ENCODE assay signal across 16 cellular contexts in genomic region chr15:100334015-100334414, GRCh38. TPM values are rescaled to one million over a fixed set of nuclear protein-coding genes. Genes with fewer than 3 reads are reported as not detected.
DNase-seq lines count a peak whose midpoint lies in the region; ATAC-seq and TF ChIP-seq lines count a peak whose summit lies in the region.
"Had no signal": no experiment of that assay in that cellular context is flagged by ENCODE, and none has a peak within 500 bp of the region (broad histone marks: within the 10 kb centered on the region; RNA-seq: fewer than 3 reads in every experiment).

No MANE protein-coding gene starts in this region.

- peak overlapping the region; percentile 26 for H3K4me3 Mint-ChIP-seq in activated T-cell treated with anti-CD3 and anti-CD28 coated beads, Interleukin-2, amount 50 U/mL, for 24 hours
- H3K4me3 Mint-ChIP-seq in CD8-positive, alpha-beta memory T cell: peak overlapping the region; percentile 5 to 88 (median 69)
- peak overlapping the region; percentile 65 for H3K4me3 Mint-ChIP-seq in central memory CD8-positive, alpha-beta T cell
- no peak overlapping the region for H3K4me3 Mint-ChIP-seq in osteocyte (ENCODE audit: unreplicated experiment)

- no peak overlapping the region for H3K27ac Mint-ChIP-seq in activated T-cell treated with anti-CD3 and anti-CD28 coated beads, Interleukin-2, amount 50 U/mL, for 24 hours
- peak overlapping the region; percentile 21 to 89 (median 80) for H3K27ac Mint-ChIP-seq in CD8-positive, alpha-beta memory T cell
- H3K27ac Mint-ChIP-seq in central memory CD8-positive, alpha-beta T cell (ENCODE audit: low read depth): peak overlapping the region; percentile 41
- no peak overlapping the region for H3K27ac Mint-ChIP-seq in osteocyte (ENCODE audit: unreplicated experiment)

- TF ChIP-seq CTCF in osteocyte (IDR thresholded peaks at IDR 0.05): no peak
- no peak for TF ChIP-seq CTCF in testis (IDR thresholded peaks at IDR 0.05)

- peak; percentile 33 for ATAC-seq in central memory CD8-positive, alpha-beta T cell (replicated peaks; ENCODE audit: extremely low read depth, poor library complexity, severe bottlenecking)

- intact Hi-C loops in testis (cut with DNase I; ENCODE audit: low total_unique reads): loop anchor here (10.0 kb wide), 1 partner anchor 379 kb away; no protein-coding TSS in a partner anchor

- POLR2A ChIA-PET in CD8-positive, alpha-beta memory T cell (lab: Charles Lee): interaction anchor here (0.8 kb wide), 1 partner anchor 601 kb away, joined by 3 read pairs; the partner anchor contains the start of gene LYSMD4

- no peak for DNase-seq in activated T-cell treated with anti-CD3 and anti-CD28 coated beads, Interleukin-2, amount 50 U/mL, for 24 hours
- no peak for DNase-seq in activated T-cell treated with anti-CD3 and anti-CD28 coated beads for 4 hours
- DNase-seq in CD8-positive, alpha-beta memory T cell: peak in 1 of 5 donors; percentile 23
- DNase-seq in central memory CD8-positive, alpha-beta T cell (ENCODE audit: low spot score in 2 of 2): no peak
- DNase-seq in osteocyte (ENCODE audit: extremely low spot score, unreplicated experiment): peak; percentile 48
- DNase-seq in testis: no peak
- no peak for DNase-seq in GM03348 (ENCODE audit: low spot score)
- no peak for DNase-seq in H7
- DNase-seq: AML-193; CD4-positive, CD25-positive, alpha-beta regulatory T cell; MG63; NCI-H1105; NCI-H187; NCI-H82; SIG-M5 had no signal

- no peaks in the 10 kb centered on the region for H3K27me3 ChIP-seq in CD8-positive, alpha-beta memory T cell (ENCODE audit: insufficient read depth, low read length, poor library complexity, severe bottlenecking)
- H3K27me3 ChIP-seq in testis (no peaks in the 10 kb centered on the region), H7 (ENCODE audit: control insufficient read depth, insufficient read depth, low read length) (no peaks in the 10 kb centered on the region)
- H3K27me3 ChIP-seq: MG63 had no signal

- no peaks in the 10 kb centered on the region for H3K9me3 ChIP-seq in CD8-positive, alpha-beta memory T cell (ENCODE audit: low read length)
- no peaks in the 10 kb centered on the region for H3K9me3 ChIP-seq in testis
- H3K9me3 ChIP-seq: MG63 had no signal

- H3K4me1 Mint-ChIP-seq in activated T-cell treated with anti-CD3 and anti-CD28 coated beads, Interleukin-2, amount 50 U/mL, for 24 hours (ENCODE audit: low read depth): peaks cover 83% of the 10 kb centered on the region
- peaks cover 76 to 79% (median 78%) of the 10 kb centered on the region in 3 donors for H3K4me1 Mint-ChIP-seq in CD8-positive, alpha-beta memory T cell
- peaks cover 76% of the 10 kb centered on the region for H3K4me1 Mint-ChIP-seq in central memory CD8-positive, alpha-beta T cell
- no peaks in the 10 kb centered on the region for H3K4me1 Mint-ChIP-seq in osteocyte (ENCODE audit: unreplicated experiment)

- no peaks in the 10 kb centered on the region for H3K36me3 Mint-ChIP-seq in activated T-cell treated with anti-CD3 and anti-CD28 coated beads, Interleukin-2, amount 50 U/mL, for 24 hours (ENCODE audit: low read depth)
- H3K36me3 Mint-ChIP-seq in CD8-positive, alpha-beta memory T cell: no peaks in the 10 kb centered on the region
- H3K36me3 Mint-ChIP-seq in central memory CD8-positive, alpha-beta T cell (ENCODE audit: insufficient read depth): peaks cover 7% of the 10 kb centered on the region
- H3K36me3 Mint-ChIP-seq in osteocyte (ENCODE audit: unreplicated experiment): no peaks in the 10 kb centered on the region

- peaks cover 70% of the 10 kb centered on the region for H3K4me1 ChIP-seq in CD8-positive, alpha-beta memory T cell (ENCODE audit: insufficient read depth, low read length)
- no peaks in the 10 kb centered on the region for H3K4me1 ChIP-seq in testis

- H3K27ac ChIP-seq in CD8-positive, alpha-beta memory T cell (ENCODE audit: low read depth, low read length): no peak overlapping the region
- no peak overlapping the region for H3K27ac ChIP-seq in testis
- H3K27ac ChIP-seq: KMS-11 had no signal

- WGBS in testis, 2 donors: 61 to 68% methylated on average over 8 of the region's 8 CpGs

- no peaks in the 10 kb centered on the region for H3K36me3 ChIP-seq in CD8-positive, alpha-beta memory T cell (ENCODE audit: insufficient read depth, low read length)
- no peaks in the 10 kb centered on the region for H3K36me3 ChIP-seq in testis (ENCODE audit: low read depth, missing control alignments)
- no peaks in the 10 kb centered on the region for H3K36me3 ChIP-seq in H7 (replicated peaks; ENCODE audit: control insufficient read depth, insufficient read depth, low read length)
- H3K36me3 ChIP-seq: MG63 had no signal

- no peaks in the 10 kb centered on the region for H3K9me3 Mint-ChIP-seq in activated T-cell treated with anti-CD3 and anti-CD28 coated beads, Interleukin-2, amount 50 U/mL, for 24 hours
- no peaks in the 10 kb centered on the region for H3K9me3 Mint-ChIP-seq in CD8-positive, alpha-beta memory T cell
- H3K9me3 Mint-ChIP-seq in central memory CD8-positive, alpha-beta T cell: no peaks in the 10 kb centered on the region
- H3K9me3 Mint-ChIP-seq in osteocyte (ENCODE audit: unreplicated experiment): no peaks in the 10 kb centered on the region
- H3K9me3 Mint-ChIP-seq: CD4-positive, CD25-positive, alpha-beta regulatory T cell had no signal

- CTCF ChIA-PET in CD8-positive, alpha-beta memory T cell (lab: Charles Lee): interaction anchor here (1.0 to 6.9 kb wide), 5 partner anchors 8 to 408 kb away, joined by 3 to 61 read pairs (median 5); partner anchors contain the start of gene ADAMTS17

- no peak for TF ChIP-seq POLR2A in testis (IDR thresholded peaks at IDR 0.05)

- no peaks in the 10 kb centered on the region for H3K27me3 Mint-ChIP-seq in activated T-cell treated with anti-CD3 and anti-CD28 coated beads, Interleukin-2, amount 50 U/mL, for 24 hours
- H3K27me3 Mint-ChIP-seq in CD8-positive, alpha-beta memory T cell: peaks cover 0 to 2% of the 10 kb centered on the region in 2 donors
- no peaks in the 10 kb centered on the region for H3K27me3 Mint-ChIP-seq in central memory CD8-positive, alpha-beta T cell
- peaks cover 4% of the 10 kb centered on the region for H3K27me3 Mint-ChIP-seq in osteocyte (ENCODE audit: unreplicated experiment)

- H3K4me3 ChIP-seq in CD8-positive, alpha-beta memory T cell (ENCODE audit: low read length): no peak overlapping the region
- H3K4me3 ChIP-seq in testis (no peak overlapping the region), H7 (ENCODE audit: insufficient read depth, low read depth, low read length) (no peak overlapping the region)
- H3K4me3 ChIP-seq: MG63 had no signal

RNA-seq across cellular contexts. Expression of gene ADAMTS17, which starts 7.8 kb away (rescaled TPM):
- 1 to 10 TPM; 1.2 to 1.9 TPM for total RNA-seq in CD8-positive, alpha-beta memory T cell
- 2.3 TPM for polyA plus RNA-seq in CD8-positive, alpha-beta memory T cell
- total RNA-seq in osteocyte (0.39 and 1.5 TPM in 2 replicates), testis (10 to 100 TPM; 12.4 to 17.8 TPM)
- 6.8 TPM for polyA plus RNA-seq in testis (ENCODE audit: insufficient read depth, low read depth, low replicate concordance)
- total RNA-seq in H7 (2014; rRNA removed; shearing (Covaris generic)): 0.55 and 2.3 TPM in 2 replicates

Comparison
In these comparisons a context has a peak if more than half of its experiments do, and no peak if none do; other contexts are left out.
1. H3K27ac Mint-ChIP-seq: peak in CD8-positive, alpha-beta memory T cell (8 of 8) and central memory CD8-positive, alpha-beta T cell (single experiment); none in activated T-cell treated with anti-CD3 and anti-CD28 coated beads, Interleukin-2, amount 50 U/mL, for 24 hours (single experiment) and osteocyte (single experiment).